Comparison of ENCODE assay signal across 1 cellular context in the genomic region with DNA sequence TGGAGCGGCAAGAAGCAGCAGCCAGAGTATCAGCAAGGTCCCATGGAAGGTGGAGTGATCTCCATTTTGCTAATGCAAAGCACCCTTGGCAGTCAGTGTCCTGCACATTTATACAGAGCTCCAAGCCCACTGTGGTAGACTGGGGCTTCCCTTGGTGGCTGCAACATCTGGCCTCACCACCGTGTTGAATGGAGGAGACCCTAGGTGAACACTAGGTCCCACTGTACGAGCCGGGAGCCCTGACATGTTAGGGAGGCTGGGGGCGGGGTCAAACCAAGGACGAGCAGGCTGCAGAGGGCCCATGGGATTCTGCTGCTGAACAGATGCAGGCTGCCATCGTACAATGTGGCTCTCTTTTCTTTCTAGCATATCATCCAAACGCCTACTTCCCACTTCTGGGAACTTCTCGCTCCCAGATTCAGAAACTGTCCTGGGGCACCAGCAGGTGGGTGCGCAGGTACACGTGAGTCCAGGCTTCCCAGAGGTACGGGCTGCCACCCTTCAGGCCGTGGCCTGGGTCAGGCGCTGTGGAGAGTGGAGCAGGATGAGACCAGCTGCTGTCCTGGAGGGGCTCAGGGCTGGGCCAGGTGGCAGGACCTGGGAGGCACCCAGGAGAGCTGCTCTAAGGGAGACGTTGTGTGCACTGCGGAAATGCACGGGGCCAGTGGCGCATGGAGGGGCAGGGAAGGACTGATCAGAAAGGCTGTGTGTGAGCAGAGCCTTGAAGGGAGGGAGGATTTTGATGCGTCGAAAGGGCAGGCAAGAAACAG.
TF ChIP-seq lines count a peak whose summit lies in the region.

No MANE protein-coding gene starts in this region.

TF ChIP-seq in WTC11, 78 proteins besides CTCF, POLR2A, EP300 and RAD21 (continued from another document):
- TF ChIP-seq, protein P1, sequence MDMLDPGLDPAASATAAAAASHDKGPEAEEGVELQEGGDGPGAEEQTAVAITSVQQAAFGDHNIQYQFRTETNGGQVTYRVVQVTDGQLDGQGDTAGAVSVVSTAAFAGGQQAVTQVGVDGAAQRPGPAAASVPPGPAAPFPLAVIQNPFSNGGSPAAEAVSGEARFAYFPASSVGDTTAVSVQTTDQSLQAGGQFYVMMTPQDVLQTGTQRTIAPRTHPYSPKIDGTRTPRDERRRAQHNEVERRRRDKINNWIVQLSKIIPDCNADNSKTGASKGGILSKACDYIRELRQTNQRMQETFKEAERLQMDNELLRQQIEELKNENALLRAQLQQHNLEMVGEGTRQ (CRISPR knock-in tag; IDR thresholded peaks at IDR 0.05) = no peak
- TF ChIP-seq ZNF423 (CRISPR knock-in tag; IDR thresholded peaks at IDR 0.05) (no peak), ATF1 (CRISPR knock-in tag; IDR thresholded peaks at IDR 0.05) (no peak), JUN (CRISPR knock-in tag; IDR thresholded peaks at IDR 0.05) (no peak), RELA (CRISPR knock-in tag; IDR thresholded peaks at IDR 0.05; ENCODE audit: borderline replicate concordance) (no peak), CREM (CRISPR knock-in tag; IDR thresholded peaks at IDR 0.05) (no peak)
- TF ChIP-seq, protein P2, sequence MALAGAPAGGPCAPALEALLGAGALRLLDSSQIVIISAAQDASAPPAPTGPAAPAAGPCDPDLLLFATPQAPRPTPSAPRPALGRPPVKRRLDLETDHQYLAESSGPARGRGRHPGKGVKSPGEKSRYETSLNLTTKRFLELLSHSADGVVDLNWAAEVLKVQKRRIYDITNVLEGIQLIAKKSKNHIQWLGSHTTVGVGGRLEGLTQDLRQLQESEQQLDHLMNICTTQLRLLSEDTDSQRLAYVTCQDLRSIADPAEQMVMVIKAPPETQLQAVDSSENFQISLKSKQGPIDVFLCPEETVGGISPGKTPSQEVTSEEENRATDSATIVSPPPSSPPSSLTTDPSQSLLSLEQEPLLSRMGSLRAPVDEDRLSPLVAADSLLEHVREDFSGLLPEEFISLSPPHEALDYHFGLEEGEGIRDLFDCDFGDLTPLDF (CRISPR knock-in tag; IDR thresholded peaks at IDR 0.05) = no peak
- TF ChIP-seq, protein P3, sequence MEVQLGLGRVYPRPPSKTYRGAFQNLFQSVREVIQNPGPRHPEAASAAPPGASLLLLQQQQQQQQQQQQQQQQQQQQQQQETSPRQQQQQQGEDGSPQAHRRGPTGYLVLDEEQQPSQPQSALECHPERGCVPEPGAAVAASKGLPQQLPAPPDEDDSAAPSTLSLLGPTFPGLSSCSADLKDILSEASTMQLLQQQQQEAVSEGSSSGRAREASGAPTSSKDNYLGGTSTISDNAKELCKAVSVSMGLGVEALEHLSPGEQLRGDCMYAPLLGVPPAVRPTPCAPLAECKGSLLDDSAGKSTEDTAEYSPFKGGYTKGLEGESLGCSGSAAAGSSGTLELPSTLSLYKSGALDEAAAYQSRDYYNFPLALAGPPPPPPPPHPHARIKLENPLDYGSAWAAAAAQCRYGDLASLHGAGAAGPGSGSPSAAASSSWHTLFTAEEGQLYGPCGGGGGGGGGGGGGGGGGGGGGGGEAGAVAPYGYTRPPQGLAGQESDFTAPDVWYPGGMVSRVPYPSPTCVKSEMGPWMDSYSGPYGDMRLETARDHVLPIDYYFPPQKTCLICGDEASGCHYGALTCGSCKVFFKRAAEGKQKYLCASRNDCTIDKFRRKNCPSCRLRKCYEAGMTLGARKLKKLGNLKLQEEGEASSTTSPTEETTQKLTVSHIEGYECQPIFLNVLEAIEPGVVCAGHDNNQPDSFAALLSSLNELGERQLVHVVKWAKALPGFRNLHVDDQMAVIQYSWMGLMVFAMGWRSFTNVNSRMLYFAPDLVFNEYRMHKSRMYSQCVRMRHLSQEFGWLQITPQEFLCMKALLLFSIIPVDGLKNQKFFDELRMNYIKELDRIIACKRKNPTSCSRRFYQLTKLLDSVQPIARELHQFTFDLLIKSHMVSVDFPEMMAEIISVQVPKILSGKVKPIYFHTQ (CRISPR knock-in tag; IDR thresholded peaks at IDR 0.05) = no peak
TF ChIP-seq in WTC11: peak in this region for 0.
